ENCODE assay signal across 8 cellular contexts in the genomic region with DNA sequence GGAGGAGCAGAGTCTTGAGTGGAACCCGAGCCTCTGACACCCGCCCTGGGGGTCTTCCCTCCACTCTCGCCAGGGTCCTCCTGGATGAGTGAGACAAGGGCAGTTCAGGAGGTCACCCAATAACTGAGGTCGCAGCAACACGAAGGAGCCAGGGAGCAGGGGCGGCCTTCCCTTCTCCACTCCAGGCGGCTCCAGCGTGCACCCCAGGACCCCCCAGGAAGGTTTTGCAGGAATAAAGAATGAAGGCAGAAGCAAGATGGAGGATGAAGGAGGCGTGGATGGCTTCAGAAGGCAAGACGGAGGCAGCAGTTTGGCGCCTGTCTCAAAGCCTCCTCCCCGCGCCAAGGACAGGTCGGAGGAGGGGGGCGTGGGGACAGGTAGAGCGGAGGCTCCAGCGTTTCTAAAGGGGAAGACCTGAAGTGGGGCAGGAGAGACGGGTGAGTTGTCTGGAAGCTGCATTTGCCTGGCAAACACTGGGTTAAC. TPM values are rescaled to one million over a fixed set of nuclear protein-coding genes. Genes with fewer than 3 reads are reported as not detected.
A peak's percentile ranks its signal among the peaks of the same experiment; 100 is the strongest.
DNase-seq lines count a peak whose midpoint lies in the region; ATAC-seq, FAIRE-seq and TF ChIP-seq lines count a peak whose summit lies in the region.

No MANE protein-coding gene starts in this region.

- no peak overlapping the region for H3K14ac ChIP-seq in H1 (ENCODE audit: insufficient read length)

- peak overlapping the region; percentile 33 for H3K18ac ChIP-seq in H1 (ENCODE audit: extremely low read depth, low read length)

- H3K27me3 ChIP-seq in H1 (replicated peaks in 1 of 4; ENCODE audit: control insufficient read depth in 3 of 4, extremely low read depth in 1 of 4, insufficient read depth in 3 of 4, low read length in 3 of 4): no peaks in the 10 kb centered on the region; a peak in 1 of 7 replicates
- peaks cover 66% of the 10 kb centered on the region for H3K27me3 ChIP-seq in neutrophil

- H3K27ac ChIP-seq in H1 (ENCODE audit: low read depth, low read length) (peak overlapping the region; percentile 74; the same call in 1 of the 2 replicates), neutrophil (no peak overlapping the region)

- TF ChIP-seq EP300 in H1 (IDR thresholded peaks at IDR 0.05; ENCODE audit: borderline replicate concordance in 1 of 2, low read depth in 2 of 2, low read length in 2 of 2): no peak

- peak overlapping the region; percentile 63 for H3K4ac ChIP-seq in H1 (replicated peaks; ENCODE audit: insufficient read length, low read depth, low read length)

- CTCF ChIA-PET in H1 (lab: Charles Lee; ENCODE audit: partially characterized antibody): interaction anchor here (1.0 to 10.1 kb wide), 6 partner anchors 11 to 547 kb away, joined by 3 to 86 read pairs (median 4); no protein-coding TSS in a partner anchor

- ATAC-seq in HG02610 (IDR thresholded peaks at IDR 0.05; ENCODE audit: unreplicated experiment): no peak
- ATAC-seq in HG03378 (IDR thresholded peaks at IDR 0.05; ENCODE audit: unreplicated experiment): no peak
- no peak for ATAC-seq in HG03432 (IDR thresholded peaks at IDR 0.05; ENCODE audit: unreplicated experiment)
- no peak for ATAC-seq in GM21619 (IDR thresholded peaks at IDR 0.05; ENCODE audit: unreplicated experiment)

- POLR2A ChIA-PET in H1 (lab: Charles Lee; ENCODE audit: partially characterized antibody): interaction anchor here (0.6 to 1.8 kb wide), 16 partner anchors 8 to 796 kb away, joined by 3 to 8 read pairs (median 4); no protein-coding TSS in a partner anchor

- peak overlapping the region; percentile 76 to 94 for H3K4me2 ChIP-seq in H1 (ENCODE audit: insufficient read depth in 1 of 2, low read depth in 2 of 2, low read length in 2 of 2)

- H3K23me2 ChIP-seq in H1 (ENCODE audit: low read depth, low read length): peaks cover 20% of the 10 kb centered on the region

- peaks cover 37% of the 10 kb centered on the region for H3K4me1 Mint-ChIP-seq in CD14-positive monocyte

- no peak overlapping the region for H3K23ac ChIP-seq in H1 (ENCODE audit: insufficient read length)

- H3K36me3 ChIP-seq in H1 (ENCODE audit: control insufficient read depth in 2 of 4, insufficient read depth in 4 of 4, low read length in 3 of 4) (peaks cover 0 to 2% (median 0%) of the 10 kb centered on the region in 4 experiments; a peak in 1 of 8 replicates), neutrophil (no peaks in the 10 kb centered on the region)

- no peak for TF ChIP-seq CTCF in CD14-positive monocyte (IDR thresholded peaks at IDR 0.05)
- TF ChIP-seq CTCF in NB4 (IDR thresholded peaks at IDR 0.05; ENCODE audit: low read depth, low read length): no peak
- no peak for TF ChIP-seq CTCF in H1 (IDR thresholded peaks at IDR 0.05; ENCODE audit: control extremely low read depth in 1 of 3, insufficient read depth in 1 of 3, low read depth in 1 of 3, low read length in 3 of 3)
- no peak for TF ChIP-seq CTCF in neutrophil (IDR thresholded peaks at IDR 0.05)

- H3K9me3 Mint-ChIP-seq in CD14-positive monocyte: peaks cover 0 to 11% (median 0%) of the 10 kb centered on the region in 7 donors

- peak overlapping the region; percentile 75 for H3K56ac ChIP-seq in H1 (replicated peaks; ENCODE audit: insufficient read length, low read depth, low read length)

- H2BK15ac ChIP-seq in H1 (ENCODE audit: low read length): peak overlapping the region; percentile 82; the same call in 1 of the 2 replicates

- peak overlapping the region; percentile 17 for H4K8ac ChIP-seq in H1 (ENCODE audit: extremely low read depth, insufficient read depth, low read length)

- WGBS in H1 (ENCODE audit: extremely low coverage in 1 of 2, insufficient coverage in 1 of 2, insufficient read length in 1 of 2, insufficient replicate concordance in 2 of 2, low coverage in 1 of 2, low lambda C conversion rate in 2 of 2, missing lambda C conversion rate in 1 of 2), 2 experiments: 18% methylated on average over 18 of the region's 18 CpGs; no CpG with 5 or more reads in 1 of the 2 experiments

- peak overlapping the region; percentile 72 for H2BK5ac ChIP-seq in H1 (ENCODE audit: low read depth, low read length)

- H3K9me3 ChIP-seq in H1 (ENCODE audit: insufficient read depth in 2 of 2, low read depth in 1 of 2, low read length in 1 of 2): no peaks in the 10 kb centered on the region
- no peaks in the 10 kb centered on the region for H3K9me3 ChIP-seq in neutrophil

- intact Hi-C loops in CD14-positive monocyte (cut with micrococcal nuclease): no loop called here

- H3K4me3 ChIP-seq in NB4 (ENCODE audit: low read depth, low read length) (peak overlapping the region; percentile 59), H1 (ENCODE audit: extremely low read depth in 1 of 4, insufficient read depth in 2 of 4, low read depth in 3 of 4, low read length in 4 of 4) (peak overlapping the region; percentile 44 to 99 (median 76)), neutrophil (ENCODE audit: low read depth in 1 of 2, low read length in 1 of 2) (peak overlapping the region; percentile 48 to 70)

- no peak for FAIRE-seq in H1 (lab: Jason Lieb, UNC)

- no peak for TF ChIP-seq RAD21 in H1 (IDR thresholded peaks at IDR 0.05 in 1 of 2, conservative IDR thresholded peaks at IDR 0.05 in 1 of 2; ENCODE audit: low read depth in 2 of 2, low read length in 2 of 2)

- H2BK20ac ChIP-seq in H1 (ENCODE audit: low read length): peak overlapping the region; percentile 51; the same call in 1 of the 2 replicates

- peaks cover 0 to 3% of the 10 kb centered on the region in 2 experiments for H4K20me1 ChIP-seq in H1 (replicated peaks in 1 of 2; ENCODE audit: control insufficient read depth in 1 of 2, insufficient read depth in 2 of 2, low read length in 2 of 2)

- H3K4me3 Mint-ChIP-seq in CD14-positive monocyte: peak overlapping the region; percentile 82 to 99

- H3K36me3 Mint-ChIP-seq in CD14-positive monocyte: peaks cover 3 to 4% of the 10 kb centered on the region in 2 donors

- peaks cover 0 to 44% of the 10 kb centered on the region in 2 experiments; a peak in 3 of 4 replicates for H3K79me2 ChIP-seq in H1 (ENCODE audit: control insufficient read depth in 1 of 2, insufficient read depth in 2 of 2, low read length in 2 of 2)

- H2AFZ ChIP-seq in H1 (ENCODE audit: low read length): peak overlapping the region; percentile 69; the same call in 1 of the 2 replicates

- H3K4me1 ChIP-seq in H1 (replicated peaks in 1 of 4; ENCODE audit: control insufficient read depth in 3 of 4, insufficient read depth in 4 of 4, low read length in 3 of 4) (peaks cover 6 to 50% (median 35%) of the 10 kb centered on the region in 4 experiments), neutrophil (ENCODE audit: control insufficient read depth in 1 of 2, insufficient read depth in 1 of 2, low read depth in 1 of 2, low read length in 1 of 2) (peaks cover 37 to 45% of the 10 kb centered on the region in 2 experiments)

- DNase-seq in CD14-positive monocyte (ENCODE audit: low spot score) (no peak), NB4 (ENCODE audit: low read depth) (no peak), H1 (ENCODE audit: low read depth in 1 of 2, low spot score in 2 of 2) (no peak)

- peak overlapping the region in 3 of 4 experiments; percentile 31 to 62 (median 49); a peak in 6 of 7 replicates for H3K9ac ChIP-seq in H1 (replicated peaks in 1 of 4; ENCODE audit: extremely low read depth in 1 of 4, low read depth in 3 of 4, low read length in 3 of 4)

- H3K79me1 ChIP-seq in H1 (ENCODE audit: low read depth, low read length): peaks cover 9% of the 10 kb centered on the region; the same call in 1 of the 2 replicates

- peaks cover 46 to 55% (median 50%) of the 10 kb centered on the region in 3 donors for H3K27me3 Mint-ChIP-seq in CD14-positive monocyte (ENCODE audit: low read depth in 3 of 3)

- peak overlapping the region; percentile 43 for H4K5ac ChIP-seq in H1 (ENCODE audit: insufficient read length, low read depth, low read length)

- H4K91ac ChIP-seq in H1 (replicated peaks; ENCODE audit: insufficient read length, low read length): peak overlapping the region; percentile 67

- 0 out of 2 replicates have a peak overlapping the region, but pooled peaks have one; percentile 27 for H2AK5ac ChIP-seq in H1 (ENCODE audit: low read depth, low read length)

- peak overlapping the region in 2 of 7 donors; percentile 68 to 79 for H3K27ac Mint-ChIP-seq in CD14-positive monocyte

- H2BK12ac ChIP-seq in H1 (ENCODE audit: low read depth, low read length): peak overlapping the region; percentile 94; the same call in 1 of the 2 replicates

- peak overlapping the region; percentile 57 for H2BK120ac ChIP-seq in H1 (replicated peaks; ENCODE audit: low read depth, low read length)

- TF ChIP-seq POLR2A in NB4 (IDR thresholded peaks at IDR 0.05; ENCODE audit: extremely low read depth, insufficient read length): no peak
- TF ChIP-seq POLR2A in H1 (IDR thresholded peaks at IDR 0.05; ENCODE audit: control extremely low read depth in 1 of 2, low read depth in 2 of 2, low read length in 2 of 2): no peak

TF ChIP-seq in H1, 55 proteins besides CTCF, POLR2A, EP300 and RAD21:
- no peak for TF ChIP-seq YY1 (IDR thresholded peaks at IDR 0.05; ENCODE audit: low read depth, low read length)
- no peak for TF ChIP-seq CHD2 (IDR thresholded peaks at IDR 0.05; ENCODE audit: low read length)
- TF ChIP-seq EZH2 (IDR thresholded peaks at IDR 0.05; ENCODE audit: low read depth, low read length, severe bottlenecking): no peak
- TF ChIP-seq PHF8 (conservative IDR thresholded peaks at IDR 0.05; ENCODE audit: low read depth, low read length): no peak
TF ChIP-seq in H1: peak in this region for 0.

RNA-seq across cellular contexts. Expression of a gene that starts 0.6 kb away (rescaled TPM):
- 1 to 10 TPM; 2.9 to 3.2 TPM for polyA plus RNA-seq in CD14-positive monocyte
- total RNA-seq in H1 (2021; fragmentation: NEBNext Ultra II Directional; extraction: Animal tissue kit (Norgen Biotek cat#: 25700)): 362 and 367 TPM in 2 replicates
- polyA plus RNA-seq in H1 (2011; rRNA removed): 742 and 889 TPM in 2 replicates
- polyA plus RNA-seq in H1 (2011; cell fraction: cytosol; rRNA removed): 714 TPM
- polyA plus RNA-seq in H1 (2011; cell fraction: nucleus; rRNA removed): 967 TPM
- polyA plus RNA-seq in H1 (2012, experiment 1 of 2): 466 to 565 TPM (median 504 TPM) in 4 replicates
- polyA plus RNA-seq in H1 (2012, experiment 2 of 2): 396 TPM
- 442 TPM for polyA plus RNA-seq in H1 (2013, experiment 1 of 2)
- 531 TPM for polyA plus RNA-seq in H1 (2013, experiment 2 of 2)
- polyA minus RNA-seq in H1 (2011; rRNA and poly(A)+ RNA removed): 807 and 840 TPM in 2 replicates
- polyA minus RNA-seq in H1 (2011; cell fraction: cytosol; rRNA and poly(A)+ RNA removed): 239 TPM
- polyA minus RNA-seq in H1 (2011; cell fraction: nucleus; rRNA and poly(A)+ RNA removed): 131 TPM

Comparison
In these comparisons a context has a peak if more than half of its experiments do, and no peak if none do; other contexts are left out.
1. RNA of a gene that starts 0.6 kb away (polyA plus RNA-seq): 396 to 967 TPM in H1; 2.9 to 3.2 TPM in CD14-positive monocyte; every median in the first group is over 10 times any median in the second.
2. Peak in every context shown above with its lines, with median percentiles within 50 percentile points of each other: H3K4me3 ChIP-seq.